24 cellular contexts compared by ENCODE assay signal in the genomic region with DNA sequence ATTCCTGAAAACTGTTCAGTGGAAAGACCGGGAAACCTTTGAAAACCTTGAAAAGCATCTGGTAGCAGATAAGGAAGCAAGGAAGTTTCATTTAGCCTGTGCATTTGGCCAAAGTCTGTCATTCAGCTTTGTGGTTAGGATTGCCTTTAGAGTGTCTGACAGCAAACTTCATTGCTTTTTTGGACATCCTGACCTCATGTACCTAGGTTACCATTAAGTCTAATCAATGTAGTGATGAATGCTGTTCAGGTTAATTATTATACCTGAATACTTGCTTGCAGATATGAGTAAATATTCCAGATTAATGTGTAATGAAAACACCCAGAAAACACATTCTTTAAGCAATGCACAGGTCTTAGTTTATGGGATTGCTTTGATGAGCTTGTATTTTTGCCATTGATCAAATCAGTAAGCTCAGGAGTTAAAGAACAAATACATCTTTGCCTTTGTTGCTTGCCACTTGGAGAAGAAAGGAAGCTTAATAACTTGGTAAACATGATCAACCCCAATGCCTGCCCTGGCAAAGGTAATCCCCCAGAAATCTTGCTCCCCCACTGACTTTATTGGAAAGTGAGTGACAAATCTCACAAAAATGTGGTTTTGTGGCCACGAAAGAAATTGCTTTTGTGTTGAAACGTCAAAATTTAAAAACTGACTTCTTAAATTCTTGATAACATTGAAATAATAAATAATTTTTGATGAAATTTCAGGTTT.
A peak's percentile ranks its signal among the peaks of the same experiment; 100 is the strongest.
DNase-seq lines count a peak whose midpoint lies in the region; ATAC-seq, FAIRE-seq and TF ChIP-seq lines count a peak whose summit lies in the region.
"Had no signal": no experiment of that assay in that cellular context is flagged by ENCODE, and none has a peak within 500 bp of the region (broad histone marks: within the 10 kb centered on the region; RNA-seq: fewer than 3 reads in every experiment).

No MANE protein-coding gene starts in this region.

- no peak for TF ChIP-seq POLR2A in body of pancreas (IDR thresholded peaks at IDR 0.05)

- no peak for DNase-seq in activated naive CD4-positive, alpha-beta T cell treated with anti-CD3 and anti-CD28 coated beads, Interleukin-2, amount 50 U/mL, for 72 hours (ENCODE audit: low spot score in 2 of 2)
- no peak for DNase-seq in activated naive CD4-positive, alpha-beta T cell treated with anti-CD3 and anti-CD28 coated beads, Interleukin-2, amount 50 U/mL, for 16 hours
- DNase-seq in body of pancreas (no peak), kidney (no peak), MG63 (no peak)
- DNase-seq in stimulated activated naive B cell treated with anti-CD40 and anti-IgM and Interleukin-4, amounts not matched to agents 10 μg/mL and 1 μg/mL and 100 μg/mL, for 72 hours, result no peak
- no peak for DNase-seq in effector CD4-positive, alpha-beta T cell
- DNase-seq: activated CD4-positive, alpha-beta memory T cell treated with anti-CD3 and anti-CD28 coated beads, Interleukin-2, amount 10 ng/mL, durations not matched to agents 7 days and 5 days; activated T-cell treated with anti-CD3 and anti-CD28 coated beads, Interleukin-2, amount 50 U/mL, for 4 hours; adrenal gland; CD4-positive, CD25-positive, alpha-beta regulatory T cell; effector memory CD8-positive, alpha-beta T cell; islet precursor cell; natural killer cell; NCI-H187; NCI-H446 treated with DMSO at 0.1 percent for 48 hours; spleen; T-cell had no signal

- peak overlapping the region in 2 of 4 donors; percentile 12 to 37 for H3K27ac ChIP-seq in body of pancreas
- no peak overlapping the region for H3K27ac ChIP-seq in kidney (ENCODE audit: low read depth in 2 of 2, low read length in 2 of 2)
- H3K27ac ChIP-seq: adrenal gland, spleen, VCaP had no signal

- no peak overlapping the region for H3K4me3 Mint-ChIP-seq in stimulated activated naive B cell treated with anti-CD40 and anti-IgM and Interleukin-4, amounts not matched to agents 10 μg/mL and 1 μg/mL and 100 μg/mL, for 72 hours
- H3K4me3 Mint-ChIP-seq: activated CD4-positive, alpha-beta memory T cell treated with anti-CD3 and anti-CD28 coated beads, Interleukin-2, amount 10 ng/mL, durations not matched to agents 7 days and 5 days; activated T-cell treated with anti-CD3 and anti-CD28 coated beads, Interleukin-2, amount 50 U/mL, for 4 hours; effector memory CD8-positive, alpha-beta T cell; memory B cell; natural killer cell; stimulated activated memory B cell treated with anti-CD40 and anti-IgM and Interleukin-4, amounts not matched to agents 10 μg/mL and 1 μg/mL and 100 μg/mL, for 72 hours; T-cell; type B pancreatic cell had no signal

- no peaks in the 10 kb centered on the region for H3K36me3 Mint-ChIP-seq in activated naive CD4-positive, alpha-beta T cell treated with anti-CD3 and anti-CD28 coated beads, Interleukin-2, amount 50 U/mL, for 72 hours
- no peaks in the 10 kb centered on the region for H3K36me3 Mint-ChIP-seq in stimulated activated naive B cell treated with anti-CD40 and anti-IgM and Interleukin-4, amounts not matched to agents 10 μg/mL and 1 μg/mL and 100 μg/mL, for 72 hours
- H3K36me3 Mint-ChIP-seq: CD4-positive, CD25-positive, alpha-beta regulatory T cell; memory B cell; natural killer cell; stimulated activated memory B cell treated with anti-CD40 and anti-IgM and Interleukin-4, amounts not matched to agents 10 μg/mL and 1 μg/mL and 100 μg/mL, for 72 hours; T-cell; type B pancreatic cell had no signal

- 28 to 39% methylated on average over 3 of the region's 3 CpGs for WGBS in body of pancreas, 2 donors

- H3K4me1 ChIP-seq in body of pancreas (peaks cover 26% of the 10 kb centered on the region), kidney (ENCODE audit: control insufficient read depth in 1 of 2, insufficient read depth in 1 of 2, low read depth in 1 of 2, low read length in 2 of 2) (peaks cover 0 to 3% of the 10 kb centered on the region in 2 donors)
- H3K4me1 ChIP-seq: adrenal gland, spleen had no signal

- intact Hi-C loops in body of pancreas (cut with DNase I), result loop anchor here (5.0 kb wide), 1 partner anchor 218 kb away; no protein-coding TSS in a partner anchor
- intact Hi-C loops in kidney (cut with DNase I), result no loop called here

- peaks cover 35 to 37% of the 10 kb centered on the region in 2 donors for H3K27me3 Mint-ChIP-seq in stimulated activated naive B cell treated with anti-CD40 and anti-IgM and Interleukin-4, amounts not matched to agents 10 μg/mL and 1 μg/mL and 100 μg/mL, for 72 hours
- H3K27me3 Mint-ChIP-seq: type B pancreatic cell had no signal

- H3K27me3 ChIP-seq in body of pancreas (no peaks in the 10 kb centered on the region), MG63 (no peaks in the 10 kb centered on the region)
- H3K27me3 ChIP-seq: adrenal gland, spleen had no signal

- ATAC-seq in activated naive CD4-positive, alpha-beta T cell treated with anti-CD3 and anti-CD28 coated beads, Interleukin-2, amount 50 U/mL, for 72 hours, result no peak
- ATAC-seq in HG03354 (IDR thresholded peaks at IDR 0.05; ENCODE audit: poor library complexity, severe bottlenecking, unreplicated experiment) (peak; percentile 71), body of pancreas (peak; percentile 68)
- ATAC-seq in stimulated activated naive B cell treated with anti-CD40 and anti-IgM and Interleukin-4, amounts not matched to agents 10 μg/mL and 1 μg/mL and 100 μg/mL, for 72 hours (replicated peaks), result peak; percentile 39 to 48
- ATAC-seq: effector memory CD8-positive, alpha-beta T cell; natural killer cell; Right ventricle myocardium inferior; stimulated activated memory B cell treated with anti-CD40 and anti-IgM and Interleukin-4, amounts not matched to agents 10 μg/mL and 1 μg/mL and 100 μg/mL, for 72 hours; T-cell had no signal

- H3K27ac Mint-ChIP-seq in activated naive CD4-positive, alpha-beta T cell treated with anti-CD3 and anti-CD28 coated beads, Interleukin-2, amount 50 U/mL, for 72 hours, result peak overlapping the region; percentile 6 to 73
- H3K27ac Mint-ChIP-seq in stimulated activated naive B cell treated with anti-CD40 and anti-IgM and Interleukin-4, amounts not matched to agents 10 μg/mL and 1 μg/mL and 100 μg/mL, for 72 hours, result peak overlapping the region; percentile 62
- H3K27ac Mint-ChIP-seq: activated CD4-positive, alpha-beta memory T cell treated with anti-CD3 and anti-CD28 coated beads, Interleukin-2, amount 10 ng/mL, durations not matched to agents 7 days and 5 days; effector memory CD8-positive, alpha-beta T cell; memory B cell; natural killer cell; stimulated activated memory B cell treated with anti-CD40 and anti-IgM and Interleukin-4, amounts not matched to agents 10 μg/mL and 1 μg/mL and 100 μg/mL, for 72 hours; T-cell had no signal

- no peak for TF ChIP-seq CTCF in body of pancreas (IDR thresholded peaks at IDR 0.05)
- TF ChIP-seq CTCF in kidney (IDR thresholded peaks at IDR 0.05; ENCODE audit: borderline replicate concordance, extremely low read depth, insufficient read depth), result no peak

- peaks cover 10 to 16% of the 10 kb centered on the region in 2 donors for H3K4me1 Mint-ChIP-seq in stimulated activated naive B cell treated with anti-CD40 and anti-IgM and Interleukin-4, amounts not matched to agents 10 μg/mL and 1 μg/mL and 100 μg/mL, for 72 hours
- H3K4me1 Mint-ChIP-seq: natural killer cell had no signal

- H3K9me3 Mint-ChIP-seq in activated naive CD4-positive, alpha-beta T cell treated with anti-CD3 and anti-CD28 coated beads, Interleukin-2, amount 50 U/mL, for 72 hours, result no peaks in the 10 kb centered on the region
- peaks cover 0 to 1% of the 10 kb centered on the region in 2 donors for H3K9me3 Mint-ChIP-seq in stimulated activated naive B cell treated with anti-CD40 and anti-IgM and Interleukin-4, amounts not matched to agents 10 μg/mL and 1 μg/mL and 100 μg/mL, for 72 hours
- H3K9me3 Mint-ChIP-seq: activated CD4-positive, alpha-beta memory T cell treated with anti-CD3 and anti-CD28 coated beads, Interleukin-2, amount 10 ng/mL, durations not matched to agents 7 days and 5 days; activated T-cell treated with anti-CD3 and anti-CD28 coated beads, Interleukin-2, amount 50 U/mL, for 4 hours; CD4-positive, CD25-positive, alpha-beta regulatory T cell; effector memory CD8-positive, alpha-beta T cell; memory B cell; natural killer cell; stimulated activated memory B cell treated with anti-CD40 and anti-IgM and Interleukin-4, amounts not matched to agents 10 μg/mL and 1 μg/mL and 100 μg/mL, for 72 hours; T-cell; type B pancreatic cell had no signal

- H3K9me3 ChIP-seq in body of pancreas (no peaks in the 10 kb centered on the region), kidney (ENCODE audit: control insufficient read depth in 1 of 2, low read length in 2 of 2) (no peaks in the 10 kb centered on the region), MG63 (no peaks in the 10 kb centered on the region)
- H3K9me3 ChIP-seq: adrenal gland, spleen had no signal

- FAIRE-seq in kidney (lab: Jason Lieb, UNC), result no peak

- H3K9ac ChIP-seq in kidney (ENCODE audit: low read length in 2 of 2), result no peak overlapping the region

- H3K4me3 ChIP-seq in body of pancreas (no peak overlapping the region), kidney (ENCODE audit: low read length in 2 of 2) (no peak overlapping the region), MG63 (no peak overlapping the region)
- H3K4me3 ChIP-seq: adrenal gland, spleen had no signal

- no peaks in the 10 kb centered on the region for H3K36me3 ChIP-seq in body of pancreas (replicated peaks in 1 of 2; ENCODE audit: insufficient read depth in 1 of 2, low read depth in 2 of 2)
- H3K36me3 ChIP-seq in kidney (ENCODE audit: control insufficient read depth in 1 of 2, insufficient read depth in 2 of 2, low read length in 2 of 2), result no peaks in the 10 kb centered on the region
- H3K36me3 ChIP-seq in MG63, result no peaks in the 10 kb centered on the region
- H3K36me3 ChIP-seq: adrenal gland, spleen had no signal

Comparison
In these comparisons a context has a peak if more than half of its experiments do, and no peak if none do; other contexts are left out.
1. ATAC-seq: peak in HG03354 (single experiment), body of pancreas (single experiment) and stimulated activated naive B cell treated with anti-CD40 and anti-IgM and Interleukin-4, amounts not matched to agents 10 μg/mL and 1 μg/mL and 100 μg/mL, for 72 hours (2 of 2); none in activated naive CD4-positive, alpha-beta T cell treated with anti-CD3 and anti-CD28 coated beads, Interleukin-2, amount 50 U/mL, for 72 hours (0 of 2).